Comparison of ENCODE assay signal across 1 cellular context in genomic region chr1:10519016-10519417, GRCh38.
TF ChIP-seq lines count a peak whose summit lies in the region.

No MANE protein-coding gene starts in this region.

TF ChIP-seq in WTC11, 78 proteins besides CTCF, POLR2A, EP300 and RAD21 (continued from another document):
- TF ChIP-seq AFF4 (CRISPR knock-in tag; IDR thresholded peaks at IDR 0.05; ENCODE audit: borderline replicate concordance) (no peak), ZSCAN18 (CRISPR knock-in tag; IDR thresholded peaks at IDR 0.05) (no peak), E2F5 (CRISPR knock-in tag; IDR thresholded peaks at IDR 0.05) (no peak), ZNF263 (CRISPR knock-in tag; IDR thresholded peaks at IDR 0.05; ENCODE audit: low read depth) (no peak), KAT7 (CRISPR knock-in tag; IDR thresholded peaks at IDR 0.05; ENCODE audit: borderline replicate concordance) (no peak), TEAD4 (CRISPR knock-in tag; IDR thresholded peaks at IDR 0.05) (no peak), ZNF416 (CRISPR knock-in tag; IDR thresholded peaks at IDR 0.05) (no peak), RORB (CRISPR knock-in tag; IDR thresholded peaks at IDR 0.05) (no peak), FOXP4 (CRISPR knock-in tag; IDR thresholded peaks at IDR 0.05) (no peak), FOXP1 (CRISPR knock-in tag; IDR thresholded peaks at IDR 0.05; ENCODE audit: borderline replicate concordance) (no peak)
TF ChIP-seq in WTC11: peak in this region for 0.
